In the genomic region with DNA sequence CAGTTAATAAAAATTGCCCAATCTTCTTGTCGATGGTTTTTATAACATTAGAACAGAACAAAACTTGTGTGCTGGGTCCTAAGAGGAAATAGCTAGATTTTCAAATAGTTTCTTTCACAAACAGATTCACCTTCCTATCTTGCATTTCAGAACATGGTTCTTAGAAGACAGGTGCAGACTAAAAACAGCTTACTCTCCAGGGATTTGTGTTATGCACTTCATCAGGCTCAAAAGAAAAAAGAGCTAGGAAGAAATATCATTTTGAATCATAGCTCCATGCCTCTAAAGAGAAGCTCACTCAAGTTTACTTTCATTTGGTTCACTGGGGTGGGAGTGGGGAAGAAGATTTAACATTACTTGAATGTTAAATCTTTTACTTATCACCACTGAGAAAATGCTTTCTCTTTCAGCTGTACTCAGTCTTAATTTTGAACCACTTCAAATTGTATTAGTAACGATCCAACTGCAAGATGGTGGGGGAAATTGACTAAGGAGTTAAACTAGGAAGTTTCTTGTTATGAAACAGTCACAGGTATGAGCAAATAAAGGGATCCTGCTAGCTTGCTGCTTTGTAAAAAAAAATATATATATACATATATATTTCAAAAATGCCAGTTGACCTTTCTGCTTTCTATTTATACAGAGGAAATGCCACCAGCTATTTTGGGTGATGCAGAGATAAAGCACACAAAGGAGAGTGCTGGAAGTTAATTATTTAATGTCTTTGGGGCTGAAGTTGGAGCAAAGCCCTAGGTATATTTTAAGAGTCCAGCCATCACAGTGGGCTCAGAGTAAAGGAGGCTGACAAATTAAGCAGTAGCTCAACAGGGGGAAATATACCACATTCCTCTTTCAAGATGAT, we compare ENCODE assay signal across 17 cellular contexts. TPM values are rescaled to one million over a fixed set of nuclear protein-coding genes. Genes with fewer than 3 reads are reported as not detected.
DNase-seq lines count a peak whose midpoint lies in the region; ATAC-seq, FAIRE-seq and TF ChIP-seq lines count a peak whose summit lies in the region.
"Had no signal": no experiment of that assay in that cellular context is flagged by ENCODE, and none has a peak within 500 bp of the region (broad histone marks: within the 10 kb centered on the region; RNA-seq: fewer than 3 reads in every experiment).

No MANE protein-coding gene starts in this region.

- H3K4me1 Mint-ChIP-seq in glutamatergic neuron (ENCODE audit: low read depth, unreplicated experiment), result peaks cover 26% of the 10 kb centered on the region
- no peaks in the 10 kb centered on the region for H3K4me1 Mint-ChIP-seq in activated T-helper 1 cell treated with anti-CD3 and anti-CD28 coated beads, Interleukin-12 subunit alpha, Interleukin-12 subunit beta, Interleukin-2, Interleukin-4 antibody, amounts not matched to agents 30 ng/mL and 10 ng/mL and 1 ng/mL, durations not matched to agents 14 hours and 24 hours and 36 hours (ENCODE audit: low read depth)

- 23% methylated on average over 2 of the region's 2 CpGs for WGBS in A549 (ENCODE audit: missing lambda C conversion rate)

- H3K9me3 ChIP-seq in A549, result no peaks in the 10 kb centered on the region
- H3K9me3 ChIP-seq: left lung had no signal

- peak in 1 of 2 experiments; percentile 4 for DNase-seq in A549 (ENCODE audit: low read depth in 1 of 2, low spot score in 1 of 2)
- no peak for DNase-seq in GM12891 (ENCODE audit: insufficient read length, low spot score)
- no peak for DNase-seq in glutamatergic neuron
- no peak for DNase-seq in activated T-helper 1 cell treated with anti-CD3 and anti-CD28 coated beads, Interleukin-12 subunit alpha, Interleukin-12 subunit beta, Interleukin-2, Interleukin-4 antibody, amounts not matched to agents 30 ng/mL and 10 ng/mL and 1 ng/mL, durations not matched to agents 14 hours and 24 hours and 36 hours (ENCODE audit: low spot score)
- DNase-seq in RWPE1 (ENCODE audit: low spot score), result no peak
- DNase-seq: activated CD4-positive, alpha-beta memory T cell treated with anti-CD3 and anti-CD28 coated beads for 36 hours; activated T-cell treated with anti-CD3 and anti-CD28 coated beads, Interleukin-2, amount 50 U/mL, for 48 hours; effector CD4-positive, alpha-beta T cell; left lung; NCI-H1105 treated with DMSO at 0.1 percent for 48 hours had no signal

- peak overlapping the region; percentile 70 for H3K4me2 ChIP-seq in A549

- peaks cover 3% of the 10 kb centered on the region for H3K9me3 Mint-ChIP-seq in glutamatergic neuron (ENCODE audit: unreplicated experiment)
- H3K9me3 Mint-ChIP-seq in activated T-helper 1 cell treated with anti-CD3 and anti-CD28 coated beads, Interleukin-12 subunit alpha, Interleukin-12 subunit beta, Interleukin-2, Interleukin-4 antibody, amounts not matched to agents 30 ng/mL and 10 ng/mL and 1 ng/mL, durations not matched to agents 14 hours and 24 hours and 36 hours, result no peaks in the 10 kb centered on the region
- H3K9me3 Mint-ChIP-seq: activated CD4-positive, alpha-beta memory T cell treated with anti-CD3 and anti-CD28 coated beads for 36 hours had no signal

- no peak for TF ChIP-seq POLR2A in A549 (IDR thresholded peaks at IDR 0.05; ENCODE audit: low read length)
- TF ChIP-seq POLR2A in GM12891 (IDR thresholded peaks at IDR 0.05; ENCODE audit: low read depth, low read length), result no peak

- H3K27ac Mint-ChIP-seq in glutamatergic neuron (ENCODE audit: unreplicated experiment), result peak overlapping the region; percentile 44
- H3K27ac Mint-ChIP-seq in activated T-helper 1 cell treated with anti-CD3 and anti-CD28 coated beads, Interleukin-12 subunit alpha, Interleukin-12 subunit beta, Interleukin-2, Interleukin-4 antibody, amounts not matched to agents 30 ng/mL and 10 ng/mL and 1 ng/mL, durations not matched to agents 14 hours and 24 hours and 36 hours, result no peak overlapping the region
- H3K27ac Mint-ChIP-seq: activated CD4-positive, alpha-beta memory T cell treated with anti-CD3 and anti-CD28 coated beads for 36 hours had no signal

- no peak for FAIRE-seq in A549 (lab: Jason Lieb, UNC)
- peak; percentile 20 for FAIRE-seq in GM12891 (lab: Jason Lieb, UNC)
- FAIRE-seq: bronchial epithelial cell, D721Med, H1 had no signal

- H3K4me1 ChIP-seq in A549, result peaks cover 50% of the 10 kb centered on the region

- no peak for TF ChIP-seq EP300 in A549 (IDR thresholded peaks at IDR 0.05)

- peak overlapping the region; percentile 25 for H3K4me3 Mint-ChIP-seq in glutamatergic neuron (ENCODE audit: unreplicated experiment)
- H3K4me3 Mint-ChIP-seq in activated T-helper 1 cell treated with anti-CD3 and anti-CD28 coated beads, Interleukin-12 subunit alpha, Interleukin-12 subunit beta, Interleukin-2, Interleukin-4 antibody, amounts not matched to agents 30 ng/mL and 10 ng/mL and 1 ng/mL, durations not matched to agents 14 hours and 24 hours and 36 hours, result no peak overlapping the region
- H3K4me3 Mint-ChIP-seq: activated CD4-positive, alpha-beta memory T cell treated with anti-CD3 and anti-CD28 coated beads for 36 hours had no signal

- H3K36me3 Mint-ChIP-seq in glutamatergic neuron (ENCODE audit: unreplicated experiment), result no peaks in the 10 kb centered on the region
- no peaks in the 10 kb centered on the region for H3K36me3 Mint-ChIP-seq in activated T-helper 1 cell treated with anti-CD3 and anti-CD28 coated beads, Interleukin-12 subunit alpha, Interleukin-12 subunit beta, Interleukin-2, Interleukin-4 antibody, amounts not matched to agents 30 ng/mL and 10 ng/mL and 1 ng/mL, durations not matched to agents 14 hours and 24 hours and 36 hours (ENCODE audit: low read depth)
- H3K36me3 Mint-ChIP-seq: activated CD4-positive, alpha-beta memory T cell treated with anti-CD3 and anti-CD28 coated beads for 36 hours had no signal

- intact Hi-C loops in activated T-helper 1 cell treated with anti-CD3 and anti-CD28 coated beads, Interleukin-12 subunit alpha, Interleukin-12 subunit beta, Interleukin-2, Interleukin-4 antibody, amounts not matched to agents 30 ng/mL and 10 ng/mL and 1 ng/mL, durations not matched to agents 14 hours and 24 hours and 36 hours (cut with micrococcal nuclease), result no loop called here

- H3K27me3 Mint-ChIP-seq in glutamatergic neuron (ENCODE audit: unreplicated experiment), result no peaks in the 10 kb centered on the region
- H3K27me3 Mint-ChIP-seq in activated T-helper 1 cell treated with anti-CD3 and anti-CD28 coated beads, Interleukin-12 subunit alpha, Interleukin-12 subunit beta, Interleukin-2, Interleukin-4 antibody, amounts not matched to agents 30 ng/mL and 10 ng/mL and 1 ng/mL, durations not matched to agents 14 hours and 24 hours and 36 hours (ENCODE audit: insufficient read depth), result peaks cover 6% of the 10 kb centered on the region
- H3K27me3 Mint-ChIP-seq: progenitor cell of endocrine pancreas had no signal

- TF ChIP-seq RAD21 in A549 (conservative IDR thresholded peaks at IDR 0.05 in 1 of 2, IDR thresholded peaks at IDR 0.05 in 1 of 2), result no peak

- CTCF ChIA-PET in A549 (lab: Yijun Ruan, JAX), result no interaction called here
- CTCF ChIA-PET in RWPE1 (lab: Yijun Ruan, JAX), result interaction anchor here (0.7 to 0.8 kb wide), 2 partner anchors 11 to 55 kb away, joined by 3 to 4 read pairs; no protein-coding TSS in a partner anchor

- TF ChIP-seq CTCF in A549 (IDR thresholded peaks at IDR 0.05) (no peak), glutamatergic neuron (IDR thresholded peaks at IDR 0.05; ENCODE audit: partially characterized antibody, unreplicated experiment) (no peak), RWPE1 (conservative IDR thresholded peaks at IDR 0.05; ENCODE audit: low read depth) (no peak)

- POLR2A ChIA-PET in A549 (lab: Yijun Ruan, JAX), result interaction anchor here (1.0 kb wide), 1 partner anchor 28 kb away, joined by 7 read pairs; the partner anchor contains the start of gene NUDT16
- POLR2A ChIA-PET in RWPE1 (lab: Yijun Ruan, JAX; ENCODE audit: low non-redundant PET), result no interaction called here

- ATAC-seq in A549 (no peak; a peak in 2 of 6 replicates), HG03460 (IDR thresholded peaks at IDR 0.05; ENCODE audit: unreplicated experiment) (peak; percentile 54), esophagus mucosa (no peak), HG03025 (IDR thresholded peaks at IDR 0.05; ENCODE audit: low FRiP score, unreplicated experiment) (no peak)
- ATAC-seq: left lung had no signal

- H3K4me3 ChIP-seq in A549, result no peak overlapping the region
- H3K4me3 ChIP-seq: left lung had no signal

- H3K27ac ChIP-seq in A549 (peak overlapping the region; percentile 28 to 58; a peak in 4 of 6 replicates), RWPE1 (no peak overlapping the region)
- H3K27ac ChIP-seq: left lung had no signal

TF ChIP-seq in A549, 52 proteins besides CTCF, POLR2A, EP300 and RAD21:
- TF ChIP-seq HES2 (IDR thresholded peaks at IDR 0.05), result no peak
- peak; percentile 52 for TF ChIP-seq GATA3 (IDR thresholded peaks at IDR 0.05; ENCODE audit: borderline replicate concordance)
- no peak for TF ChIP-seq NFE2L2 (conservative IDR thresholded peaks at IDR 0.05; ENCODE audit: low read length)

TF ChIP-seq in GM12891, 5 proteins besides CTCF, POLR2A, EP300 and RAD21:
- TF ChIP-seq POLR2AphosphoS5 (IDR thresholded peaks at IDR 0.05; ENCODE audit: low read depth, low read length) (no peak), POU2F2 (IDR thresholded peaks at IDR 0.05; ENCODE audit: low read depth, low read length) (no peak), SPI1 (IDR thresholded peaks at IDR 0.05; ENCODE audit: low read depth, low read length) (no peak), TAF1 (IDR thresholded peaks at IDR 0.05; ENCODE audit: low read depth, low read length) (no peak), PAX5 (IDR thresholded peaks at IDR 0.05; ENCODE audit: insufficient read depth, low read length, severe bottlenecking) (no peak)
TF ChIP-seq in GM12891: peak in this region for 0.

RNA-seq across cellular contexts. Expression of gene NUDT16, which starts 28.3 kb away (rescaled TPM):
- polyA plus RNA-seq in A549 (2011; rRNA removed) (5.6 and 8.2 TPM in 2 replicates), A549 (2017; fragmentation: RNase III; extraction: RNeasy Plus Mini Kit Qiagen cat#74134 plus additional on column Dnase treatment) (9.2 to 11.2 TPM (median 10.7 TPM) in 3 replicates)
- polyA plus RNA-seq in A549 (2012; cell fraction: cytosol; rRNA removed), result 3.6 and 4.8 TPM in 2 replicates
- polyA plus RNA-seq in A549 (2012; cell fraction: nucleus; rRNA removed), result 4.3 TPM in 2 replicates
- polyA minus RNA-seq in A549 (2011; rRNA and poly(A)+ RNA removed), result 3.6 and 4.2 TPM in 2 replicates
- 8.7 TPM for polyA plus RNA-seq in GM12891 (2012; ENCODE audit: low read depth, missing spikeins)
- total RNA-seq in glutamatergic neuron (ENCODE audit: unreplicated experiment) (51.1 TPM), esophagus mucosa (7.7 TPM)
- total RNA-seq in activated T-helper 1 cell treated with anti-CD3 and anti-CD28 coated beads, Interleukin-12 subunit alpha, Interleukin-12 subunit beta, Interleukin-2, Interleukin-4 antibody, amounts not matched to agents 30 ng/mL and 10 ng/mL and 1 ng/mL, durations not matched to agents 14 hours and 24 hours and 36 hours, result 10.6 and 11.5 TPM in 2 replicates
